8 cellular contexts compared by ENCODE assay signal in the genomic region with DNA sequence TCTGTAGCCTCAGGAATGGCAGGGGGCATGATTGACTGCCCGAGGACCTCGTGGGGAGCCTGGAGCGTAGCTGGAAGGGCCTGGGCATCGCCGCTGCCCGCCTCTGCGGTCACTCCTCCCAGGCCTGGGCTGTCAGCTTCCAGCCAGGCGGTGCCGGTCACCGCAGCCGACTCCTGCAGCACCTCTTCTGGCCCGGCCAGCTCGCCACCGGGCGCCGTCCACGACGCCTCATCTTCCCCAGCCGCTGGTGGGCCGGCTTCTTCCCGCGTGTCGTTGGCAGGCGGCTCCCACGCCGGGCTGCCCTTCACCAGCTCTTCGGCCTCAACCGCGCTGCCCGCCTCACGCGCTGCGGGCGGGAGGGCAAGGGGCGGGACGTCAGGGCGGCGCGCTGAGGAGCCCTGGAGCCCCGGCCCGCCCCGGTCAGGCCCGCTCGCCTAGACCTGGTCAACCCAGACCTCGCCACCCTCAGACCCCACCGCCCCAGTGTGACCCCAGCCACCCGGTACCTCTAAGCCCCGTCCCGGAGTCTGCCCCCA. TPM values are rescaled to one million over a fixed set of nuclear protein-coding genes. Genes with fewer than 3 reads are reported as not detected.
DNase-seq lines count a peak whose midpoint lies in the region; ATAC-seq and TF ChIP-seq lines count a peak whose summit lies in the region.

No MANE protein-coding gene starts in this region.

- H3K4me1 Mint-ChIP-seq in dendritic cell treated with granulocyte-macrophage colony-stimulating factor and Interleukin-4, amounts not matched to agents 40 ng/mL and 50 ng/mL, for 4 days (ENCODE audit: low read depth): peaks cover 22% of the 10 kb centered on the region

- peaks cover 9% of the 10 kb centered on the region for H3K4me1 ChIP-seq in mucosa of descending colon (ENCODE audit: low read depth)

- H3K27me3 Mint-ChIP-seq in dendritic cell treated with granulocyte-macrophage colony-stimulating factor and Interleukin-4, amounts not matched to agents 40 ng/mL and 50 ng/mL, for 4 days: peaks cover 85% of the 10 kb centered on the region

- ATAC-seq in mucosa of descending colon (peak; percentile 61), HG02642 (IDR thresholded peaks at IDR 0.05; ENCODE audit: poor library complexity, unreplicated experiment) (no peak), HG02571 (IDR thresholded peaks at IDR 0.05; ENCODE audit: unreplicated experiment) (no peak)

- H3K4me3 ChIP-seq in AG09309 (ENCODE audit: control insufficient read depth, low read depth, low read length) (peak overlapping the region; percentile 39), mucosa of descending colon (no peak overlapping the region)

- TF ChIP-seq CTCF in AG09309 (IDR thresholded peaks at IDR 0.05; ENCODE audit: control insufficient read depth, insufficient read depth, low read depth, low read length, missing control alignments) (no peak), mucosa of descending colon (IDR thresholded peaks at IDR 0.05) (no peak)

- no peaks in the 10 kb centered on the region for H3K9me3 Mint-ChIP-seq in dendritic cell treated with granulocyte-macrophage colony-stimulating factor and Interleukin-4, amounts not matched to agents 40 ng/mL and 50 ng/mL, for 4 days

- no peaks in the 10 kb centered on the region for H3K36me3 Mint-ChIP-seq in dendritic cell treated with granulocyte-macrophage colony-stimulating factor and Interleukin-4, amounts not matched to agents 40 ng/mL and 50 ng/mL, for 4 days (ENCODE audit: low read depth)

- H3K36me3 ChIP-seq in mucosa of descending colon (ENCODE audit: low read depth): no peaks in the 10 kb centered on the region

- H3K9me3 ChIP-seq in mucosa of descending colon: no peaks in the 10 kb centered on the region

- H3K4me3 Mint-ChIP-seq in dendritic cell treated with granulocyte-macrophage colony-stimulating factor and Interleukin-4, amounts not matched to agents 40 ng/mL and 50 ng/mL, for 4 days: peak overlapping the region; percentile 72

- no peak overlapping the region for H3K27ac Mint-ChIP-seq in dendritic cell treated with granulocyte-macrophage colony-stimulating factor and Interleukin-4, amounts not matched to agents 40 ng/mL and 50 ng/mL, for 4 days

- DNase-seq in AG09309 (ENCODE audit: low read depth) (no peak), HuH-7.5 (ENCODE audit: low spot score) (peak; percentile 61), mucosa of descending colon (no peak), HCEC 1CT (no peak), NCI-H2029 treated with DMSO at 0.1 percent for 48 hours (lab: John Stamatoyannopoulos, UW) (no peak)

- intact Hi-C loops in dendritic cell treated with granulocyte-macrophage colony-stimulating factor and Interleukin-4, amounts not matched to agents 40 ng/mL and 50 ng/mL, for 4 days (cut with micrococcal nuclease): no loop called here
- intact Hi-C loops in mucosa of descending colon (cut with DNase I, micrococcal nuclease): no loop called here

RNA-seq across cellular contexts. Expression of a gene that starts 1.0 kb away (rescaled TPM):
- 1 to 10 TPM in 1 of 3 donors, under 1 TPM in 2; 0.58 to 1.7 (median 0.60) TPM for total RNA-seq in mucosa of descending colon
